Comparison of ENCODE assay signal across 8 cellular contexts in the genomic region with DNA sequence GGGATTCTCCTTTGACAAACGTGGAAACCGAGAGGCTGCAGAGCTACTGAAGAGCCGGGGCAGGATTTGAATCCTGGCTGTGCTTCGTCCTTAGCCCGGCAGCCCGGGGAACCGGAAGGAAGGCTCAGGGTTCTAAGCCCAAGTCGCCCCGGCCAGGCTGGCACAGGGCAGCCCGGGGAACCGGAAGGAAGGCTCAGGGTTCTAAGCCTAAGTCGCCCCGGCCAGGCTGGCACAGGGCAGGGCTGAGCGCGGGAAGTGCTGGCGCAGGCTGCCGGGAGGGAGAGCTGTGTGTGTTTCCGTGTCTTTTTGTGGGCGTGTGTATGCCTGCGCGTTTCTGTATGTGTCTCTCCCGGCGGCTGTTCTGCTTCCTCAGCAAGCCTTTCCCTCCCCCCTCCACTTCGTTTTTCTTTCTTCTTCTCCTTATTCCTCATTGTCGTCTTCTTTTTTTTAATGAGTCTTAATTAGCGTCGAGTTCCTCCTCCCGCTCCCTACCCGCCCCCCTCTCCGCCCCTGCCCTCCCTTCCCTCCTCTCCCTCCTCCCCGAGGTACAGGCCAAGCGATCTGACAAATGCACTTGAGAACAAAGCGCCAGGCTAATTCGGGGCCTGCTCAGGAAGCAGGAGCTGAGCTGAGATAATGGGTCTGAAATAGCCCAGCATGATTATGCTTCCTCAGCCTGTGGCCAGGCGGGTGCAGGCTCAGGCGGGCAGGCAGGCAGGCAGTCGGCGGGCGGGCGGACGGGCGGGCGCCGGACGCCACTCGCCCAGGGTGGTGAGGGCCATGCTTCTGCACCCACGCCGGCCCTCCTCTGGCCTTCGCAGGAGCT.
A peak's percentile ranks its signal among the peaks of the same experiment; 100 is the strongest.
DNase-seq lines count a peak whose midpoint lies in the region; ATAC-seq, FAIRE-seq and TF ChIP-seq lines count a peak whose summit lies in the region.

No MANE protein-coding gene starts in this region.

- TF ChIP-seq CTCF in GM23338 (conservative IDR thresholded peaks at IDR 0.05; ENCODE audit: low read depth in 2 of 2) = no peak
- no peak for TF ChIP-seq CTCF in K562 (IDR thresholded peaks at IDR 0.05 in 2 of 3, conservative IDR thresholded peaks at IDR 0.05 in 1 of 3; ENCODE audit: insufficient read depth in 2 of 3, low read depth in 1 of 3, low read length in 3 of 3)

- POLR2A ChIA-PET in K562 (lab: Yijun Ruan, JAX) = interaction anchor here (0.6 kb wide), 1 partner anchor 16 kb away, joined by 4 read pairs; no protein-coding TSS in a partner anchor

- H3K9me2 ChIP-seq in GM23338 (ENCODE audit: insufficient read depth) = no peaks in the 10 kb centered on the region

- H3K36me3 ChIP-seq in GM23338 (ENCODE audit: insufficient read depth) (no peaks in the 10 kb centered on the region), K562 (ENCODE audit: control insufficient read depth, insufficient read depth, low read length) (no peaks in the 10 kb centered on the region), rectal smooth muscle tissue (ENCODE audit: control insufficient read depth, insufficient read depth, low read length) (no peaks in the 10 kb centered on the region)

- H3K27ac Mint-ChIP-seq in GM23338 = no peak overlapping the region

- CTCF ChIA-PET in K562 (lab: Yijun Ruan, JAX; ENCODE audit: low intra/inter-chr PET ratio) = no interaction called here

- DNase-seq in GM23338 (ENCODE audit: low spot score) = peak; percentile 35
- DNase-seq in NOMO-1 (lab: John Stamatoyannopoulos, UW; ENCODE audit: unreplicated experiment in 2 of 2) = peak; percentile 61 to 67
- peak in 3 of 4 experiments; percentile 12 to 36 (median 17) for DNase-seq in K562 (ENCODE audit: extremely low read depth in 1 of 4, low spot score in 3 of 4)
- peak; percentile 51 to 64 for DNase-seq in hippocampal formation (lab: John Stamatoyannopoulos, UW)
- no peak for DNase-seq in SW 1271 (lab: John Stamatoyannopoulos, UW)
- DNase-seq in HuH-7 (ENCODE audit: low spot score) = no peak

- intact Hi-C loops in K562 (cut with micrococcal nuclease) = no loop called here

- H4K20me1 ChIP-seq in GM23338 (replicated peaks; ENCODE audit: insufficient read depth) (no peaks in the 10 kb centered on the region), K562 (replicated peaks; ENCODE audit: control insufficient read depth, insufficient read depth, low read length) (no peaks in the 10 kb centered on the region)

- no TSS peak for BruUV-seq in K562 (replicated peaks; lab: Mats Ljungman, UMichigan)

- peak overlapping the region; percentile 64; the same call in 1 of the 2 replicates for H3K4me2 ChIP-seq in GM23338
- H3K4me2 ChIP-seq in K562 (ENCODE audit: insufficient read depth, low read length) = no peak overlapping the region

- H3K4me1 ChIP-seq in GM23338 (ENCODE audit: insufficient read depth) (no peaks in the 10 kb centered on the region), K562 (replicated peaks in 1 of 2; ENCODE audit: control insufficient read depth in 2 of 2, insufficient read depth in 2 of 2, low read length in 2 of 2) (peaks cover 4 to 30% of the 10 kb centered on the region in 2 experiments; a peak in 4 of 5 replicates), rectal smooth muscle tissue (ENCODE audit: control insufficient read depth, insufficient read depth, low read length) (peaks cover 12% of the 10 kb centered on the region)

- H3K79me2 ChIP-seq in GM23338 (replicated peaks; ENCODE audit: insufficient read depth) = no peaks in the 10 kb centered on the region
- H3K79me2 ChIP-seq in K562 (ENCODE audit: control insufficient read depth, insufficient read depth, low read length) = no peaks in the 10 kb centered on the region

- ATAC-seq in GM23338 = peak; percentile 57
- peak; percentile 22; the same call in 1 of the 3 replicates for ATAC-seq in K562
- ATAC-seq in GM18867 (IDR thresholded peaks at IDR 0.05; ENCODE audit: unreplicated experiment) = no peak

- no peak for TF ChIP-seq EP300 in K562 (IDR thresholded peaks at IDR 0.05; ENCODE audit: low read length)

- no peak for FAIRE-seq in K562 (lab: Jason Lieb, UNC)

- no peaks in the 10 kb centered on the region for H3K36me3 Mint-ChIP-seq in GM23338 (ENCODE audit: low read depth)

- H3K27me3 ChIP-seq in GM23338 (ENCODE audit: insufficient read depth) (peaks cover 17% of the 10 kb centered on the region), K562 (ENCODE audit: control insufficient read depth in 2 of 2, insufficient read depth in 2 of 2, low read length in 2 of 2) (peaks cover 0 to 9% of the 10 kb centered on the region in 2 experiments; a peak in 1 of 5 replicates), rectal smooth muscle tissue (ENCODE audit: control insufficient read depth, insufficient read depth, low read length) (peaks cover 4% of the 10 kb centered on the region)

- 18% methylated on average over 18 of the region's 49 CpGs for WGBS in K562 (ENCODE audit: insufficient coverage, low coverage, missing lambda C conversion rate)

- H3K4me1 Mint-ChIP-seq in GM23338 = peaks cover 27% of the 10 kb centered on the region

- no peaks in the 10 kb centered on the region for H3K9me1 ChIP-seq in K562 (ENCODE audit: control insufficient read depth, insufficient read depth, low read length)

- no peak overlapping the region; the same call in 1 of the 2 replicates for H2AFZ ChIP-seq in GM23338
- H2AFZ ChIP-seq in K562 (ENCODE audit: low read depth, low read length) = 0 out of 2 replicates have a peak overlapping the region, but pooled peaks have one; percentile 24

- peaks cover 13% of the 10 kb centered on the region for H3K27me3 Mint-ChIP-seq in GM23338 (ENCODE audit: insufficient read depth, low read depth, poor library complexity)

- peaks cover 3% of the 10 kb centered on the region; the same call in 1 of the 3 replicates for H3K9me3 Mint-ChIP-seq in GM23338

- no peak for TF ChIP-seq RAD21 in K562 (CRISPR knock-in tag; conservative IDR thresholded peaks at IDR 0.05 in 1 of 2, IDR thresholded peaks at IDR 0.05 in 1 of 2)

- no peak for TF ChIP-seq POLR2A in K562 (conservative IDR thresholded peaks at IDR 0.05)

- H3F3A ChIP-seq in GM23338 (replicated peaks; ENCODE audit: low read depth) = no peaks in the 10 kb centered on the region

- peak overlapping the region; percentile 55; the same call in 2 of the 3 replicates for H3K4me3 Mint-ChIP-seq in GM23338

- H3K4me3 ChIP-seq in GM23338 (peak overlapping the region; percentile 41; the same call in 1 of the 2 replicates), K562 (no peak overlapping the region), rectal smooth muscle tissue (ENCODE audit: low read length) (peak overlapping the region; percentile 29)

- H3K9ac ChIP-seq in K562 (ENCODE audit: insufficient read depth in 1 of 2, low read depth in 2 of 2, low read length in 2 of 2) (no peak overlapping the region), rectal smooth muscle tissue (ENCODE audit: low read length) (no peak overlapping the region)

- H3K27ac ChIP-seq in GM23338 (ENCODE audit: low read depth) = no peak overlapping the region
- no peak overlapping the region; the same call in 2 of the 3 replicates for H3K27ac ChIP-seq in K562 (ENCODE audit: extremely low read depth, low read depth, low read length)
- H3K27ac ChIP-seq in rectal smooth muscle tissue (ENCODE audit: low read depth, low read length) = peak overlapping the region; percentile 89

- in situ Hi-C loops in K562 (cut with MboI) = no loop called here

- no peaks in the 10 kb centered on the region for H3K9me3 ChIP-seq in K562 (replicated peaks; ENCODE audit: control insufficient read depth, insufficient read depth, low read depth, low read length)

TF ChIP-seq in GM23338, 12 proteins besides CTCF, POLR2A, EP300 and RAD21 (continues in another document):
- TF ChIP-seq ZNF331 (CRISPR knock-in tag; IDR thresholded peaks at IDR 0.05; ENCODE audit: low read depth) (no peak), NANOG (IDR thresholded peaks at IDR 0.05; ENCODE audit: borderline replicate concordance) (no peak), STAT1 (IDR thresholded peaks at IDR 0.05; ENCODE audit: unreplicated experiment) (no peak)

TF ChIP-seq in K562, 482 proteins besides CTCF, POLR2A, EP300 and RAD21 (continues in another document):
- TF ChIP-seq, protein P1, sequence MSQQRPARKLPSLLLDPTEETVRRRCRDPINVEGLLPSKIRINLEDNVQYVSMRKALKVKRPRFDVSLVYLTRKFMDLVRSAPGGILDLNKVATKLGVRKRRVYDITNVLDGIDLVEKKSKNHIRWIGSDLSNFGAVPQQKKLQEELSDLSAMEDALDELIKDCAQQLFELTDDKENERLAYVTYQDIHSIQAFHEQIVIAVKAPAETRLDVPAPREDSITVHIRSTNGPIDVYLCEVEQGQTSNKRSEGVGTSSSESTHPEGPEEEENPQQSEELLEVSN (IDR thresholded peaks at IDR 0.05; ENCODE audit: borderline replicate concordance in 1 of 2, extremely low read depth in 1 of 2, insufficient read depth in 1 of 2, insufficient read length in 1 of 2, low read depth in 1 of 2, low read length in 1 of 2, poor library complexity in 1 of 2, severe bottlenecking in 1 of 2) = peak in 1 of 2 experiments; percentile 32
- no peak for TF ChIP-seq SAFB (IDR thresholded peaks at IDR 0.05; ENCODE audit: borderline replicate concordance, low read depth, low read length)
- TF ChIP-seq PURB (CRISPR knock-in tag; IDR thresholded peaks at IDR 0.05; ENCODE audit: low read depth) = no peak
- TF ChIP-seq NFE2 (IDR thresholded peaks at IDR 0.05; ENCODE audit: low read depth) = no peak
- TF ChIP-seq, protein P2, sequence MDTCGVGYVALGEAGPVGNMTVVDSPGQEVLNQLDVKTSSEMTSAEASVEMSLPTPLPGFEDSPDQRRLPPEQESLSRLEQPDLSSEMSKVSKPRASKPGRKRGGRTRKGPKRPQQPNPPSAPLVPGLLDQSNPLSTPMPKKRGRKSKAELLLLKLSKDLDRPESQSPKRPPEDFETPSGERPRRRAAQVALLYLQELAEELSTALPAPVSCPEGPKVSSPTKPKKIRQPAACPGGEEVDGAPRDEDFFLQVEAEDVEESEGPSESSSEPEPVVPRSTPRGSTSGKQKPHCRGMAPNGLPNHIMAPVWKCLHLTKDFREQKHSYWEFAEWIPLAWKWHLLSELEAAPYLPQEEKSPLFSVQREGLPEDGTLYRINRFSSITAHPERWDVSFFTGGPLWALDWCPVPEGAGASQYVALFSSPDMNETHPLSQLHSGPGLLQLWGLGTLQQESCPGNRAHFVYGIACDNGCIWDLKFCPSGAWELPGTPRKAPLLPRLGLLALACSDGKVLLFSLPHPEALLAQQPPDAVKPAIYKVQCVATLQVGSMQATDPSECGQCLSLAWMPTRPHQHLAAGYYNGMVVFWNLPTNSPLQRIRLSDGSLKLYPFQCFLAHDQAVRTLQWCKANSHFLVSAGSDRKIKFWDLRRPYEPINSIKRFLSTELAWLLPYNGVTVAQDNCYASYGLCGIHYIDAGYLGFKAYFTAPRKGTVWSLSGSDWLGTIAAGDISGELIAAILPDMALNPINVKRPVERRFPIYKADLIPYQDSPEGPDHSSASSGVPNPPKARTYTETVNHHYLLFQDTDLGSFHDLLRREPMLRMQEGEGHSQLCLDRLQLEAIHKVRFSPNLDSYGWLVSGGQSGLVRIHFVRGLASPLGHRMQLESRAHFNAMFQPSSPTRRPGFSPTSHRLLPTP (IDR thresholded peaks at IDR 0.05; ENCODE audit: borderline replicate concordance, extremely low read depth, insufficient read length) = no peak
- peak; percentile 73; the same call in 1 of the 2 replicates for TF ChIP-seq ZNF263 (CRISPR knock-in tag; IDR thresholded peaks at IDR 0.05; ENCODE audit: borderline replicate concordance)
- no peak for TF ChIP-seq ASH1L (IDR thresholded peaks at IDR 0.05; ENCODE audit: borderline replicate concordance, low read depth, partially characterized antibody)

Comparison
In these comparisons a context has a peak if more than half of its experiments do, and no peak if none do; other contexts are left out.
1. DNase-seq: peak in GM23338 (single experiment), NOMO-1 (2 of 2), K562 (3 of 4) and hippocampal formation (2 of 2); none in SW 1271 (0 of 2) and HuH-7 (single experiment).